Comparison of ENCODE assay signal across 9 cellular contexts in the genomic region with DNA sequence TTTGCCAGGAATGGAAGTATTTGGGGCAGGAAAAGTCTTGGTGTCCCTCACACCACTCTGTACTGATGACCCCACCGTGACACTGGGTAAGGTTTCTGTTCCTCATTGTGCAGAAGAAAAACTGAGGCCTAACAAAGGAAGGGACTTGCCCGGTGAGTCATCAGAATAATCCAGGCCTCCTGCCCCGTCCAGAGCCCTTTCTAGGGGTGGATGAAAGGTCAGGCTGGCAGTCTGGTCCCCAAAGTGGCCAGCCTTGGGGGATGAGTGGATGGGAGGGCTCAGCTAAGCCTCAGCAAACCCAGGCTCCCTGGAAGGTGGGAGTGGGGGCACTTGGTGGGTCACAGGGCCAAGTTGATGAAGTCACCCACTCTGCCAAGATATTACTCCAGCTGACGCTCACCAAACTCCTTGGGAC. TPM values are rescaled to one million over a fixed set of nuclear protein-coding genes. Genes with fewer than 3 reads are reported as not detected.
DNase-seq lines count a peak whose midpoint lies in the region; ATAC-seq and TF ChIP-seq lines count a peak whose summit lies in the region.
"Had no signal": no experiment of that assay in that cellular context is flagged by ENCODE, and none has a peak within 500 bp of the region (broad histone marks: within the 10 kb centered on the region; RNA-seq: fewer than 3 reads in every experiment).

No MANE protein-coding gene starts in this region.

- intact Hi-C loops in OCI-LY7 (cut with micrococcal nuclease; ENCODE audit: unreplicated experiment): no loop called here
- intact Hi-C loops in left ventricle myocardium inferior (cut with micrococcal nuclease): no loop called here

- DNase-seq in activated CD4-positive, CD25-positive, alpha-beta regulatory T cell treated with anti-CD3 and anti-CD28 coated beads, Interleukin-2, amount 50 U/mL, for 72 hours: no peak
- DNase-seq in OCI-LY7 (ENCODE audit: low spot score) (peak; percentile 68), left ventricle myocardium inferior (no peak), osteocyte (ENCODE audit: extremely low spot score, unreplicated experiment) (no peak), NCI-H345 (lab: John Stamatoyannopoulos, UW) (no peak), NCI-H2081 treated with DMSO at 0.1 percent for 48 hours (lab: John Stamatoyannopoulos, UW) (no peak)

- H3K4me3 Mint-ChIP-seq in osteocyte (ENCODE audit: unreplicated experiment): no peak overlapping the region

- no peaks in the 10 kb centered on the region for H4K20me1 ChIP-seq in OCI-LY7 (ENCODE audit: insufficient read depth, low read length)

- H3K27me3 Mint-ChIP-seq in osteocyte (ENCODE audit: unreplicated experiment): no peaks in the 10 kb centered on the region

- no peak overlapping the region for H3K27ac ChIP-seq in OCI-LY7 (ENCODE audit: low read depth, low read length, poor library complexity, severe bottlenecking)
- peak overlapping the region; percentile 52 for H3K27ac ChIP-seq in left ventricle myocardium inferior (replicated peaks)
- H3K27ac ChIP-seq: VCaP had no signal

- peaks cover 4% of the 10 kb centered on the region for H3K4me1 Mint-ChIP-seq in osteocyte (ENCODE audit: unreplicated experiment)

- BruUV-seq in OCI-LY7 (replicated peaks; lab: Mats Ljungman, UMichigan): no TSS peak

- peak; percentile 17 to 19 for ATAC-seq in activated CD4-positive, CD25-positive, alpha-beta regulatory T cell treated with anti-CD3 and anti-CD28 coated beads, Interleukin-2, amount 50 U/mL, for 24 hours
- peak; percentile 74 for ATAC-seq in HG02840 (IDR thresholded peaks at IDR 0.05; ENCODE audit: low FRiP score, unreplicated experiment)

- CTCF ChIA-PET in OCI-LY7 (lab: Charles Lee; ENCODE audit: unreplicated experiment): no interaction called here

- H3K9me3 Mint-ChIP-seq in osteocyte (ENCODE audit: unreplicated experiment): no peaks in the 10 kb centered on the region

- H3K9me2 ChIP-seq in OCI-LY7 (ENCODE audit: insufficient read depth, low read length): no peaks in the 10 kb centered on the region

- H3K9me3 ChIP-seq in OCI-LY7 (ENCODE audit: low read length) (no peaks in the 10 kb centered on the region), left ventricle myocardium inferior (replicated peaks) (no peaks in the 10 kb centered on the region)

- H3K4me3 ChIP-seq in OCI-LY7 (ENCODE audit: low read depth, low read length, poor library complexity, severe bottlenecking) (no peak overlapping the region), left ventricle myocardium inferior (no peak overlapping the region)

- no peak overlapping the region for H2AFZ ChIP-seq in OCI-LY7 (ENCODE audit: low read length)

- peaks cover 32% of the 10 kb centered on the region for H3K4me1 ChIP-seq in OCI-LY7 (ENCODE audit: insufficient read depth, low read length, poor library complexity, severe bottlenecking)
- peaks cover 32% of the 10 kb centered on the region for H3K4me1 ChIP-seq in left ventricle myocardium inferior

- no peaks in the 10 kb centered on the region for H3K36me3 ChIP-seq in OCI-LY7 (ENCODE audit: insufficient read depth, low read length)
- no peaks in the 10 kb centered on the region for H3K36me3 ChIP-seq in left ventricle myocardium inferior

- POLR2A ChIA-PET in OCI-LY7 (lab: Charles Lee): no interaction called here

- H3K27ac Mint-ChIP-seq in osteocyte (ENCODE audit: unreplicated experiment): no peak overlapping the region

- H3K27me3 ChIP-seq in left ventricle myocardium inferior (ENCODE audit: low read depth): no peaks in the 10 kb centered on the region

- peaks cover 3% of the 10 kb centered on the region for H3K36me3 Mint-ChIP-seq in osteocyte (ENCODE audit: unreplicated experiment)

- peak overlapping the region; percentile 40 for H3K4me2 ChIP-seq in OCI-LY7 (ENCODE audit: low read length)

- TF ChIP-seq CTCF in OCI-LY7 (conservative IDR thresholded peaks at IDR 0.05; ENCODE audit: low read length): no peak
- no peak for TF ChIP-seq CTCF in left ventricle myocardium inferior (IDR thresholded peaks at IDR 0.05; ENCODE audit: borderline replicate concordance)
- no peak for TF ChIP-seq CTCF in osteocyte (IDR thresholded peaks at IDR 0.05)

- H3K79me2 ChIP-seq in OCI-LY7 (ENCODE audit: insufficient read depth, low read depth, low read length): no peaks in the 10 kb centered on the region

RNA-seq across cellular contexts. Expression of a gene that starts 2.3 kb away (rescaled TPM):
- total RNA-seq in OCI-LY7 (2014; rRNA removed; shearing (Covaris generic)): 14.2 and 18.3 TPM in 2 replicates
- total RNA-seq in OCI-LY7 (2022): 5.8 and 10.5 TPM in 2 replicates
- 2.2 TPM for total RNA-seq in left ventricle myocardium inferior
- total RNA-seq in osteocyte: 9.4 and 9.7 TPM in 2 replicates

RNA-seq across cellular contexts. Expression of a gene that starts 26.2 kb away (rescaled TPM):
- 24.5 and 28.1 TPM in 2 replicates for total RNA-seq in OCI-LY7 (2014; rRNA removed; shearing (Covaris generic))
- total RNA-seq in OCI-LY7 (2022) (28.6 and 29.6 TPM in 2 replicates), left ventricle myocardium inferior (4.0 TPM), osteocyte (11.0 and 11.9 TPM in 2 replicates)

RNA-seq across cellular contexts. Expression of a gene that starts 35.3 kb away (rescaled TPM):
- total RNA-seq in OCI-LY7 (2014; rRNA removed; shearing (Covaris generic)): 27.8 and 38.5 TPM in 2 replicates
- 66.2 and 67.9 TPM in 2 replicates for total RNA-seq in OCI-LY7 (2022)
- 61.6 TPM for total RNA-seq in left ventricle myocardium inferior
- 76.7 and 82.1 TPM in 2 replicates for total RNA-seq in osteocyte
